ENCODE assay signal across 13 cellular contexts in the genomic region with DNA sequence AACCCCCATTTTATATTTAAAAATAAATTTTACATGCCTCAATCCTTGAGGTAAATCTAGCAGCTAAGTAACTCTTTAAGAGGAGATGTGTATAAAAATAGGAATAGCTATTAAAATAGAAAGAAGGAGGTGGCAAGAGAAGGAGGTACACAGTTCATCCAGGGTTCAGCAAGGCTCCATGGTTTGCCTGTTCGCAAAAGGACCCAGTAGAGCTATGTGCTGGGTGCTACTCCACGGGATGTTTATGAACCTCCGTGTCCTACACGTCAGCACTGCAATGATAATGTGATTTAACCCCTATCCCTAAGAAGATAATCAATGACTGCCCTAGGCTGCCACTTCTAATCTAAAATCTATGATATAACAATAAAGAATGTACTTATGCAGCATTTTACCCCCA. TPM values are rescaled to one million over a fixed set of nuclear protein-coding genes. Genes with fewer than 3 reads are reported as not detected.
A peak's percentile ranks its signal among the peaks of the same experiment; 100 is the strongest.
DNase-seq lines count a peak whose midpoint lies in the region; ATAC-seq, FAIRE-seq and TF ChIP-seq lines count a peak whose summit lies in the region.
"Had no signal": no experiment of that assay in that cellular context is flagged by ENCODE, and none has a peak within 500 bp of the region (broad histone marks: within the 10 kb centered on the region; RNA-seq: fewer than 3 reads in every experiment).

No MANE protein-coding gene starts in this region.

- no peak overlapping the region for H3K14ac ChIP-seq in H9 (ENCODE audit: insufficient read depth, low read length)

- peak overlapping the region; percentile 82 for H3K27ac Mint-ChIP-seq in CD4-positive, alpha-beta T cell
- no peak overlapping the region for H3K27ac Mint-ChIP-seq in H9
- H3K27ac Mint-ChIP-seq in neural crest cell (ENCODE audit: unreplicated experiment): no peak overlapping the region

- no peak overlapping the region for H3K23ac ChIP-seq in H9 (ENCODE audit: insufficient read length, low read depth, low read length)

- no peak overlapping the region for H3K56ac ChIP-seq in H9 (ENCODE audit: insufficient read length, low read depth, low read length)

- no peaks in the 10 kb centered on the region for H3K27me3 ChIP-seq in CD4-positive, alpha-beta T cell (ENCODE audit: control insufficient read depth, insufficient read depth, low read length)
- H3K27me3 ChIP-seq in H9 (ENCODE audit: insufficient read depth, low read length) (peaks cover 2% of the 10 kb centered on the region; the same call in 1 of the 2 replicates), mammary epithelial cell (ENCODE audit: insufficient read depth, low read length) (no peaks in the 10 kb centered on the region), spleen (replicated peaks in 1 of 7) (no peaks in the 10 kb centered on the region)
- H3K27me3 ChIP-seq: colonic mucosa, heart right ventricle had no signal

- no peak overlapping the region for H3T11ph ChIP-seq in H9 (ENCODE audit: low read length)

- H3K9me3 Mint-ChIP-seq in CD4-positive, alpha-beta T cell: no peaks in the 10 kb centered on the region
- H3K9me3 Mint-ChIP-seq in H9: no peaks in the 10 kb centered on the region
- no peaks in the 10 kb centered on the region for H3K9me3 Mint-ChIP-seq in neural crest cell

- dilution Hi-C loops in mammary epithelial cell (cut with HindIII; ENCODE audit: low sequenced_read_pairs): no loop called here

- in situ Hi-C loops in mammary epithelial cell (cut with MboI; ENCODE audit: low sequenced_read_pairs in 2 of 2): no loop called here

- no peaks in the 10 kb centered on the region for H3K79me1 ChIP-seq in H9 (ENCODE audit: insufficient read depth, low read depth, low read length, poor library complexity, severe bottlenecking)

- peaks cover 41% of the 10 kb centered on the region for H3K4me1 Mint-ChIP-seq in CD4-positive, alpha-beta T cell (ENCODE audit: low read depth)
- H3K4me1 Mint-ChIP-seq in H9: peaks cover 52 to 53% of the 10 kb centered on the region in 2 experiments
- H3K4me1 Mint-ChIP-seq in neural crest cell: peaks cover 17% of the 10 kb centered on the region

- no peak overlapping the region for H3K4ac ChIP-seq in H9 (ENCODE audit: low read depth, low read length)

- no peak for FAIRE-seq in HTR-8/SVneo (lab: Jason Lieb, UNC)

- H3K79me2 ChIP-seq in H9 (ENCODE audit: insufficient read depth, low read length): no peaks in the 10 kb centered on the region
- H3K79me2 ChIP-seq in mammary epithelial cell (ENCODE audit: insufficient read depth, low read length): peaks cover 5% of the 10 kb centered on the region

- H3K18ac ChIP-seq in H9 (ENCODE audit: insufficient read length, low read depth, low read length): no peak overlapping the region

- WGBS in H9 (ENCODE audit: extremely low coverage, insufficient read length, low lambda C conversion rate): no CpG with 5 or more reads among the region's 4 CpGs
- 84% methylated on average over 4 of the region's 4 CpGs for WGBS in mammary epithelial cell (ENCODE audit: low coverage, missing lambda C conversion rate)
- WGBS in spleen, 5 donors: 83 to 94% (median 89%) methylated on average over 4 of the region's 4 CpGs

- BruUV-seq in mammary epithelial cell (replicated peaks; lab: Mats Ljungman, UMichigan): no TSS peak

- H3K9ac ChIP-seq in H9 (ENCODE audit: extremely low read depth, insufficient read length, low read length): no peak overlapping the region
- H3K9ac ChIP-seq in mammary epithelial cell (ENCODE audit: insufficient read depth, low read length): no peak overlapping the region

- no peak for TF ChIP-seq CTCF in CD4-positive, alpha-beta T cell (IDR thresholded peaks at IDR 0.05)
- no peak for TF ChIP-seq CTCF in H9 (conservative IDR thresholded peaks at IDR 0.05)
- TF ChIP-seq CTCF in mammary epithelial cell (conservative IDR thresholded peaks at IDR 0.05 in 1 of 2, IDR thresholded peaks at IDR 0.05 in 1 of 2; ENCODE audit: extremely low read depth in 1 of 2, insufficient read depth in 1 of 2, low read depth in 1 of 2, low read length in 2 of 2): no peak
- no peak for TF ChIP-seq CTCF in neural crest cell (conservative IDR thresholded peaks at IDR 0.05)
- TF ChIP-seq CTCF in spleen (IDR thresholded peaks at IDR 0.05 in 8 of 11, conservative IDR thresholded peaks at IDR 0.05 in 3 of 11): no peak

- POLR2A ChIA-PET in CD4-positive, alpha-beta T cell (lab: Charles Lee): interaction anchor here (0.7 to 4.9 kb wide), 7 partner anchors 10 to 688 kb away, joined by 3 to 103 read pairs (median 3); a partner anchor contains a TSS

- no peak overlapping the region for H4K91ac ChIP-seq in H9 (ENCODE audit: insufficient read length, low read depth, low read length)

- H3K36me3 Mint-ChIP-seq in CD4-positive, alpha-beta T cell (ENCODE audit: low read depth): peaks cover 8% of the 10 kb centered on the region
- H3K36me3 Mint-ChIP-seq in H9 (ENCODE audit: insufficient read depth in 1 of 3, low read depth in 3 of 3) (no peaks in the 10 kb centered on the region), neural crest cell (ENCODE audit: low read depth) (no peaks in the 10 kb centered on the region)

- H4K8ac ChIP-seq in H9 (replicated peaks; ENCODE audit: insufficient read length, low read depth, low read length): no peak overlapping the region

- H4K20me1 ChIP-seq in H9 (ENCODE audit: control insufficient read depth, insufficient read depth, insufficient read length) (no peaks in the 10 kb centered on the region), mammary epithelial cell (ENCODE audit: insufficient read depth, low read length) (no peaks in the 10 kb centered on the region)

- H2BK12ac ChIP-seq in H9 (ENCODE audit: insufficient read length, low read depth, low read length): no peak overlapping the region

- peaks cover 2% of the 10 kb centered on the region; the same call in 1 of the 2 replicates for H3K4me1 ChIP-seq in H9 (ENCODE audit: insufficient read depth, low read length)
- peaks cover 9% of the 10 kb centered on the region for H3K4me1 ChIP-seq in mammary epithelial cell (ENCODE audit: insufficient read depth, low read length)
- H3K4me1 ChIP-seq in spleen: peaks cover 22 to 44% (median 40%) of the 10 kb centered on the region in 6 donors

- H3K36me3 ChIP-seq in mammary epithelial cell (ENCODE audit: insufficient read depth, low read length) (no peaks in the 10 kb centered on the region), spleen (no peaks in the 10 kb centered on the region)
- H3K36me3 ChIP-seq: colonic mucosa, heart right ventricle had no signal

- ATAC-seq in CD4-positive, alpha-beta T cell (ENCODE audit: poor library complexity): no peak
- ATAC-seq in HG02571 (IDR thresholded peaks at IDR 0.05; ENCODE audit: unreplicated experiment): no peak

- H3K23me2 ChIP-seq in H9 (ENCODE audit: insufficient read length, low read depth, low read length, poor library complexity, severe bottlenecking): peaks cover 5% of the 10 kb centered on the region

- H3K4me2 ChIP-seq in H9 (ENCODE audit: insufficient read depth, insufficient read length, low read length) (no peak overlapping the region), mammary epithelial cell (ENCODE audit: insufficient read depth, low read depth, low read length) (peak overlapping the region; percentile 96)

- no peak overlapping the region for H4K5ac ChIP-seq in H9 (ENCODE audit: insufficient read length, low read depth, low read length)

- H3K9me3 ChIP-seq in CD4-positive, alpha-beta T cell (ENCODE audit: control insufficient read depth, low read length): no peaks in the 10 kb centered on the region
- H3K9me3 ChIP-seq in H9 (ENCODE audit: control insufficient read depth, low read depth, low read length) (no peaks in the 10 kb centered on the region), mammary epithelial cell (replicated peaks; ENCODE audit: insufficient read depth, low read length) (no peaks in the 10 kb centered on the region), spleen (no peaks in the 10 kb centered on the region)
- H3K9me3 ChIP-seq: colonic mucosa, heart right ventricle had no signal

- intact Hi-C loops in CD4-positive, alpha-beta T cell (cut with DNase I, micrococcal nuclease): loop anchor here in 1 of 2 experiments (2.0 kb wide), 1 partner anchor 48 kb away; no protein-coding TSS in a partner anchor
- intact Hi-C loops in mammary epithelial cell (cut with micrococcal nuclease) (loop anchor here (2.0 kb wide), 1 partner anchor 36 kb away; a partner anchor contains a TSS), spleen (cut with DNase I; ENCODE audit: low total_unique reads) (no loop called here)

- CTCF ChIA-PET in CD4-positive, alpha-beta T cell (lab: Charles Lee): interaction anchor here (1.0 to 4.5 kb wide), 3 partner anchors 11 to 48 kb away, joined by 3 to 38 read pairs (median 6); a partner anchor contains a TSS
- CTCF ChIA-PET in mammary epithelial cell (lab: Charles Lee; ENCODE audit: low non-redundant PET): no interaction called here

- H3K27ac ChIP-seq in CD4-positive, alpha-beta T cell (ENCODE audit: low read depth, low read length): no peak overlapping the region
- H3K27ac ChIP-seq in H9 (ENCODE audit: insufficient read length, low read depth, low read length) (no peak overlapping the region), mammary epithelial cell (ENCODE audit: insufficient read depth, low read depth, low read length) (no peak overlapping the region), spleen (no peak overlapping the region)
- H3K27ac ChIP-seq: HL-60 had no signal

- no peak overlapping the region for H2BK20ac ChIP-seq in H9 (ENCODE audit: low read depth, low read length, poor library complexity, severe bottlenecking)

- H2AFZ ChIP-seq in H9 (ENCODE audit: low read length): no peak overlapping the region
- no peak overlapping the region for H2AFZ ChIP-seq in mammary epithelial cell (ENCODE audit: low read depth, low read length)

- H3K4me3 ChIP-seq in mammary epithelial cell (replicated peaks in 1 of 3; ENCODE audit: insufficient read depth in 1 of 3, low read depth in 2 of 3, low read length in 3 of 3) (no peak overlapping the region), spleen (peak overlapping the region in 3 of 8 donors; percentile 89 to 94 (median 91))

- no peak overlapping the region for H2BK15ac ChIP-seq in H9 (ENCODE audit: low read depth, low read length)

- DNase-seq in CD4-positive, alpha-beta T cell: no peak
- DNase-seq in H9: no peak
- no peak for DNase-seq in mammary epithelial cell
- DNase-seq in neural crest cell (ENCODE audit: low read depth, low spot score): no peak
- DNase-seq in NCI-H345 (lab: John Stamatoyannopoulos, UW): no peak
- DNase-seq in HTR-8/SVneo (ENCODE audit: insufficient read length, low spot score): no peak
- DNase-seq in spleen: no peak
- DNase-seq: stimulated activated CD4-positive, alpha-beta T cell treated with anti-CD3 and anti-CD28 coated beads, Interleukin-1b, Interleukin-23, amount 100 ng/mL, for 48 hours; T-helper 9 cell had no signal

- no peak overlapping the region for H2AK5ac ChIP-seq in H9 (ENCODE audit: insufficient read length, low read length)

- H3K27me3 Mint-ChIP-seq in CD4-positive, alpha-beta T cell: no peaks in the 10 kb centered on the region
- H3K27me3 Mint-ChIP-seq in H9 (ENCODE audit: low read depth): peaks cover 23% of the 10 kb centered on the region
- H3K27me3 Mint-ChIP-seq in neural crest cell (ENCODE audit: low read depth): peaks cover 44% of the 10 kb centered on the region

- peak overlapping the region; percentile 92 for H3K4me3 Mint-ChIP-seq in CD4-positive, alpha-beta T cell
- H3K4me3 Mint-ChIP-seq in H9 (peak overlapping the region; percentile 46 to 67; a peak in 3 of 5 replicates), neural crest cell (peak overlapping the region; percentile 86)

- TF ChIP-seq POLR2A in spleen (IDR thresholded peaks at IDR 0.05): no peak

- no peak overlapping the region for H2BK120ac ChIP-seq in H9 (ENCODE audit: low read depth, low read length, poor library complexity, severe bottlenecking)

- H2BK5ac ChIP-seq in H9 (ENCODE audit: insufficient read length, low read length): no peak overlapping the region

RNA-seq across cellular contexts. Expression of a gene that starts 0.9 kb away (rescaled TPM):
- 10 to 100 TPM; 39.2 to 41.1 TPM for total RNA-seq in CD4-positive, alpha-beta T cell
- total RNA-seq in H9 (2021): 21.2 and 21.9 TPM in 2 replicates
- total RNA-seq in mammary epithelial cell: 10 to 100 TPM in 1 of 2 donors, 1 to 10 TPM in 1; 8.0 to 15.8 TPM
- polyA plus RNA-seq in mammary epithelial cell: 2.8 TPM
- 6.9 TPM for polyA minus RNA-seq in mammary epithelial cell
- 30.7 and 33.7 TPM in 2 replicates for total RNA-seq in neural crest cell
- total RNA-seq in spleen: 10 to 100 TPM; 37.9 to 68.4 (median 59.3) TPM
- polyA plus RNA-seq in spleen: 10 to 100 TPM in 1 of 3 donors, 1 to 10 TPM in 2; 7.6 to 14.4 (median 7.9) TPM

RNA-seq across cellular contexts. Expression of a gene that starts 5.3 kb away (rescaled TPM):
- under 1 TPM; 0.08 to 0.14 TPM for total RNA-seq in CD4-positive, alpha-beta T cell
- not detected in 2 replicates for total RNA-seq in H9 (2021)
- not detected for total RNA-seq in mammary epithelial cell
- polyA plus RNA-seq in mammary epithelial cell: not detected
- not detected for polyA minus RNA-seq in mammary epithelial cell
- not detected in 2 replicates for total RNA-seq in neural crest cell
- total RNA-seq in spleen: not detected
- under 1 TPM in 1 of 3 donors, not detected in 2; 0.04 TPM for polyA plus RNA-seq in spleen
- total RNA-seq: colonic mucosa had no signal
- polyA plus RNA-seq: heart right ventricle had no signal

RNA-seq across cellular contexts. Expression of a gene that starts 35.3 kb away (rescaled TPM):
- total RNA-seq in CD4-positive, alpha-beta T cell: 100 to 1,000 TPM; 108 to 116 TPM
- total RNA-seq in H9 (2021) (252 and 266 TPM in 2 replicates), mammary epithelial cell (100 to 1,000 TPM in 1 of 2 donors, 10 to 100 TPM in 1; 81.0 to 163 TPM), neural crest cell (159 and 163 TPM in 2 replicates), spleen (100 to 1,000 TPM in 2 of 7 donors, 10 to 100 TPM in 5; 69.3 to 122 (median 83.2) TPM)
- polyA plus RNA-seq in mammary epithelial cell (149 TPM), spleen (100 to 1,000 TPM; 145 to 185 (median 166) TPM)
- 145 TPM for polyA minus RNA-seq in mammary epithelial cell
